11 cellular contexts compared by ENCODE assay signal in the genomic region with DNA sequence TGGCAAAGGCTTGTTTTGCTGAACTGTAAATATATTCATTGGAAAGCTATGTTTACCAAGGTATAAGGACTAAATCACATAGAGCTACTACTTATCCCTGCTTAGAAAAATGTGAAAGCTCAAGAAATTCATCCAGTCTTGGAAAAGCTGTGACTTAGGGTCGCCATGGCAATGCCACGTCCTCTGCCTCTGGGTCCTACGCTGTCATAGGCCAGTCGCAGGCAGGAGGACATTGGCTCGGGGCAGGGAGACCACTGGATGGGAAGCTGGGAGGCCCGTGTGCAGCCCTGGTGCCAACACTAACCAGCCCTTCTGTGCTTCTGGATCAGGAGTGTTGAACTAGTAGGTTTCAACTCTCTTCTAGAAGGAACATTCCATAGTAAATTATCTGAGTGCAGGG.
DNase-seq lines count a peak whose midpoint lies in the region; ATAC-seq, FAIRE-seq and TF ChIP-seq lines count a peak whose summit lies in the region.
"Had no signal": no experiment of that assay in that cellular context is flagged by ENCODE, and none has a peak within 500 bp of the region (broad histone marks: within the 10 kb centered on the region; RNA-seq: fewer than 3 reads in every experiment).

No MANE protein-coding gene starts in this region.

- peak; percentile 19 for TF ChIP-seq CTCF in GM10248 (IDR thresholded peaks at IDR 0.05; ENCODE audit: control extremely low read depth, extremely low read depth, low read depth, missing control alignments)
- no peak for TF ChIP-seq CTCF in HFFc6 (IDR thresholded peaks at IDR 0.05)
- TF ChIP-seq CTCF in WTC11 (IDR thresholded peaks at IDR 0.05): no peak
- no peak for TF ChIP-seq CTCF in pancreas (IDR thresholded peaks at IDR 0.05)

- H3K4me3 Mint-ChIP-seq in HFFc6 (peak overlapping the region; percentile 20; the same call in 1 of the 2 replicates), WTC11 (no peak overlapping the region)
- H3K4me3 Mint-ChIP-seq: CD8-positive, alpha-beta T cell; natural killer cell had no signal

- H3K27ac Mint-ChIP-seq in HFFc6 (peak overlapping the region; percentile 71; the same call in 1 of the 2 replicates), WTC11 (no peak overlapping the region)
- H3K27ac Mint-ChIP-seq: CD8-positive, alpha-beta T cell; natural killer cell had no signal

- H3K36me3 Mint-ChIP-seq in HFFc6 (ENCODE audit: low read depth) (no peaks in the 10 kb centered on the region), WTC11 (peaks cover 38% of the 10 kb centered on the region)
- H3K36me3 Mint-ChIP-seq: CD8-positive, alpha-beta T cell; natural killer cell had no signal

- WGBS in pancreas, 2 donors: 54 to 74% methylated on average over 6 of the region's 6 CpGs

- peak; percentile 70 for ATAC-seq in WTC11
- peak in 3 of 4 donors; percentile 8 to 28 (median 18) for ATAC-seq in pancreas

- peaks cover 36% of the 10 kb centered on the region for H3K4me1 Mint-ChIP-seq in HFFc6 (ENCODE audit: low read depth)
- no peaks in the 10 kb centered on the region; the same call in 1 of the 2 replicates for H3K4me1 Mint-ChIP-seq in WTC11

- H3K27ac ChIP-seq in pancreas: no peak overlapping the region
- H3K27ac ChIP-seq: esophagus muscularis mucosa had no signal

- intact Hi-C loops in pancreas (cut with DNase I): loop anchor here in 1 of 3 donors (10.0 kb wide), 1 partner anchor 218 kb away; no protein-coding TSS in a partner anchor

- H3K9me3 ChIP-seq in pancreas: no peaks in the 10 kb centered on the region

- H3K4me1 ChIP-seq in pancreas: no peaks in the 10 kb centered on the region

- no peak for FAIRE-seq in pancreas (lab: Jason Lieb, UNC)

- no peaks in the 10 kb centered on the region for H3K36me3 ChIP-seq in pancreas
- H3K36me3 ChIP-seq in H7 (replicated peaks; ENCODE audit: control insufficient read depth, insufficient read depth, low read length): no peaks in the 10 kb centered on the region
- H3K36me3 ChIP-seq: esophagus muscularis mucosa had no signal

- CTCF ChIA-PET in GM10248 (lab: Yijun Ruan, JAX): interaction anchor here (0.8 to 4.2 kb wide), 38 partner anchors 9 to 1016 kb away, joined by 3 to 34 read pairs (median 5); no protein-coding TSS in a partner anchor
- CTCF ChIA-PET in WTC11 (lab: Charles Lee): interaction anchor here (0.7 to 2.0 kb wide), 63 partner anchors 9 to 1122 kb away, joined by 3 to 96 read pairs (median 6); a partner anchor contains a TSS

- H3K27me3 ChIP-seq in pancreas (no peaks in the 10 kb centered on the region), H7 (ENCODE audit: control insufficient read depth, insufficient read depth, low read length) (no peaks in the 10 kb centered on the region)

- H3K27me3 Mint-ChIP-seq in HFFc6 (ENCODE audit: insufficient read depth): peaks cover 9% of the 10 kb centered on the region
- H3K27me3 Mint-ChIP-seq in WTC11 (ENCODE audit: low read depth): peaks cover 30% of the 10 kb centered on the region

- H3K4me3 ChIP-seq in pancreas (no peak overlapping the region), H7 (ENCODE audit: insufficient read depth, low read depth, low read length) (no peak overlapping the region)

- no peak for DNase-seq in GM10248 (ENCODE audit: extremely low spot score)
- no peak for DNase-seq in HFFc6
- no peak for DNase-seq in WTC11 (ENCODE audit: low spot score)
- no peak for DNase-seq in pancreas
- no peak for DNase-seq in NCI-H345 treated with DMSO at 0.1 percent for 48 hours (lab: John Stamatoyannopoulos, UW; ENCODE audit: unreplicated experiment)
- DNase-seq in medulla oblongata (ENCODE audit: extremely low spot score): no peak
- DNase-seq in H7: no peak
- DNase-seq in stimulated activated CD4-positive, alpha-beta T cell treated with anti-CD3 and anti-CD28 coated beads, Interleukin-1b, Interleukin-23, amount 100 ng/mL, for 48 hours: no peak

- POLR2A ChIA-PET in GM10248 (lab: Yijun Ruan, JAX): no interaction called here
- POLR2A ChIA-PET in WTC11 (lab: Charles Lee): interaction anchor here (0.6 to 1.7 kb wide), 2 partner anchors 18 to 797 kb away, joined by 4 to 7 read pairs; no protein-coding TSS in a partner anchor

- H3K9me3 Mint-ChIP-seq in HFFc6 (peaks cover 6% of the 10 kb centered on the region), WTC11 (peaks cover 42% of the 10 kb centered on the region)

TF ChIP-seq in WTC11, 78 proteins besides CTCF, POLR2A, EP300 and RAD21 (continues in another document):
- TF ChIP-seq JAZF1 (CRISPR knock-in tag; IDR thresholded peaks at IDR 0.05) (no peak), ZNF232 (CRISPR knock-in tag; IDR thresholded peaks at IDR 0.05) (no peak), NFYB (CRISPR knock-in tag; conservative IDR thresholded peaks at IDR 0.05; ENCODE audit: low read depth) (no peak), SP1 (CRISPR knock-in tag; conservative IDR thresholded peaks at IDR 0.05) (no peak), ZNF263 (CRISPR knock-in tag; IDR thresholded peaks at IDR 0.05; ENCODE audit: low read depth) (no peak), SOX15 (CRISPR knock-in tag; IDR thresholded peaks at IDR 0.05) (no peak)
- TF ChIP-seq, protein P1, sequence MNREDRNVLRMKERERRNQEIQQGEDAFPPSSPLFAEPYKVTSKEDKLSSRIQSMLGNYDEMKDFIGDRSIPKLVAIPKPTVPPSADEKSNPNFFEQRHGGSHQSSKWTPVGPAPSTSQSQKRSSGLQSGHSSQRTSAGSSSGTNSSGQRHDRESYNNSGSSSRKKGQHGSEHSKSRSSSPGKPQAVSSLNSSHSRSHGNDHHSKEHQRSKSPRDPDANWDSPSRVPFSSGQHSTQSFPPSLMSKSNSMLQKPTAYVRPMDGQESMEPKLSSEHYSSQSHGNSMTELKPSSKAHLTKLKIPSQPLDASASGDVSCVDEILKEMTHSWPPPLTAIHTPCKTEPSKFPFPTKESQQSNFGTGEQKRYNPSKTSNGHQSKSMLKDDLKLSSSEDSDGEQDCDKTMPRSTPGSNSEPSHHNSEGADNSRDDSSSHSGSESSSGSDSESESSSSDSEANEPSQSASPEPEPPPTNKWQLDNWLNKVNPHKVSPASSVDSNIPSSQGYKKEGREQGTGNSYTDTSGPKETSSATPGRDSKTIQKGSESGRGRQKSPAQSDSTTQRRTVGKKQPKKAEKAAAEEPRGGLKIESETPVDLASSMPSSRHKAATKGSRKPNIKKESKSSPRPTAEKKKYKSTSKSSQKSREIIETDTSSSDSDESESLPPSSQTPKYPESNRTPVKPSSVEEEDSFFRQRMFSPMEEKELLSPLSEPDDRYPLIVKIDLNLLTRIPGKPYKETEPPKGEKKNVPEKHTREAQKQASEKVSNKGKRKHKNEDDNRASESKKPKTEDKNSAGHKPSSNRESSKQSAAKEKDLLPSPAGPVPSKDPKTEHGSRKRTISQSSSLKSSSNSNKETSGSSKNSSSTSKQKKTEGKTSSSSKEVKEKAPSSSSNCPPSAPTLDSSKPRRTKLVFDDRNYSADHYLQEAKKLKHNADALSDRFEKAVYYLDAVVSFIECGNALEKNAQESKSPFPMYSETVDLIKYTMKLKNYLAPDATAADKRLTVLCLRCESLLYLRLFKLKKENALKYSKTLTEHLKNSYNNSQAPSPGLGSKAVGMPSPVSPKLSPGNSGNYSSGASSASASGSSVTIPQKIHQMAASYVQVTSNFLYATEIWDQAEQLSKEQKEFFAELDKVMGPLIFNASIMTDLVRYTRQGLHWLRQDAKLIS (CRISPR knock-in tag; IDR thresholded peaks at IDR 0.05; ENCODE audit: borderline replicate concordance): no peak
- TF ChIP-seq, protein P2, sequence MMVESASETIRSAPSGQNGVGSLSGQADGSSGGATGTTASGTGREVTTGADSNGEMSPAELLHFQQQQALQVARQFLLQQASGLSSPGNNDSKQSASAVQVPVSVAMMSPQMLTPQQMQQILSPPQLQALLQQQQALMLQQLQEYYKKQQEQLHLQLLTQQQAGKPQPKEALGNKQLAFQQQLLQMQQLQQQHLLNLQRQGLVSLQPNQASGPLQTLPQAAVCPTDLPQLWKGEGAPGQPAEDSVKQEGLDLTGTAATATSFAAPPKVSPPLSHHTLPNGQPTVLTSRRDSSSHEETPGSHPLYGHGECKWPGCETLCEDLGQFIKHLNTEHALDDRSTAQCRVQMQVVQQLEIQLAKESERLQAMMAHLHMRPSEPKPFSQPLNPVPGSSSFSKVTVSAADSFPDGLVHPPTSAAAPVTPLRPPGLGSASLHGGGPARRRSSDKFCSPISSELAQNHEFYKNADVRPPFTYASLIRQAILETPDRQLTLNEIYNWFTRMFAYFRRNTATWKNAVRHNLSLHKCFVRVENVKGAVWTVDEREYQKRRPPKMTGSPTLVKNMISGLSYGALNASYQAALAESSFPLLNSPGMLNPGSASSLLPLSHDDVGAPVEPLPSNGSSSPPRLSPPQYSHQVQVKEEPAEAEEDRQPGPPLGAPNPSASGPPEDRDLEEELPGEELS (CRISPR knock-in tag; IDR thresholded peaks at IDR 0.05): no peak
- TF ChIP-seq, protein P3, sequence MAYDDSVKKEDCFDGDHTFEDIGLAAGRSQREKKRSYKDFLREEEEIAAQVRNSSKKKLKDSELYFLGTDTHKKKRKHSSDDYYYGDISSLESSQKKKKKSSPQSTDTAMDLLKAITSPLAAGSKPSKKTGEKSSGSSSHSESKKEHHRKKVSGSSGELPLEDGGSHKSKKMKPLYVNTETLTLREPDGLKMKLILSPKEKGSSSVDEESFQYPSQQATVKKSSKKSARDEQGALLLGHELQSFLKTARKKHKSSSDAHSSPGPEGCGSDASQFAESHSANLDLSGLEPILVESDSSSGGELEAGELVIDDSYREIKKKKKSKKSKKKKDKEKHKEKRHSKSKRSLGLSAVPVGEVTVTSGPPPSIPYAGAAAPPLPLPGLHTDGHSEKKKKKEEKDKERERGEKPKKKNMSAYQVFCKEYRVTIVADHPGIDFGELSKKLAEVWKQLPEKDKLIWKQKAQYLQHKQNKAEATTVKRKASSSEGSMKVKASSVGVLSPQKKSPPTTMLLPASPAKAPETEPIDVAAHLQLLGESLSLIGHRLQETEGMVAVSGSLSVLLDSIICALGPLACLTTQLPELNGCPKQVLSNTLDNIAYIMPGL (CRISPR knock-in tag; IDR thresholded peaks at IDR 0.05): no peak
- TF ChIP-seq, protein P4, sequence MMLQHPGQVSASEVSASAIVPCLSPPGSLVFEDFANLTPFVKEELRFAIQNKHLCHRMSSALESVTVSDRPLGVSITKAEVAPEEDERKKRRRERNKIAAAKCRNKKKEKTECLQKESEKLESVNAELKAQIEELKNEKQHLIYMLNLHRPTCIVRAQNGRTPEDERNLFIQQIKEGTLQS (CRISPR knock-in tag; conservative IDR thresholded peaks at IDR 0.05): no peak
- TF ChIP-seq, protein P5, sequence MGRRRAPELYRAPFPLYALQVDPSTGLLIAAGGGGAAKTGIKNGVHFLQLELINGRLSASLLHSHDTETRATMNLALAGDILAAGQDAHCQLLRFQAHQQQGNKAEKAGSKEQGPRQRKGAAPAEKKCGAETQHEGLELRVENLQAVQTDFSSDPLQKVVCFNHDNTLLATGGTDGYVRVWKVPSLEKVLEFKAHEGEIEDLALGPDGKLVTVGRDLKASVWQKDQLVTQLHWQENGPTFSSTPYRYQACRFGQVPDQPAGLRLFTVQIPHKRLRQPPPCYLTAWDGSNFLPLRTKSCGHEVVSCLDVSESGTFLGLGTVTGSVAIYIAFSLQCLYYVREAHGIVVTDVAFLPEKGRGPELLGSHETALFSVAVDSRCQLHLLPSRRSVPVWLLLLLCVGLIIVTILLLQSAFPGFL (CRISPR knock-in tag; IDR thresholded peaks at IDR 0.05; ENCODE audit: borderline replicate concordance): no peak
